In the genomic region with DNA sequence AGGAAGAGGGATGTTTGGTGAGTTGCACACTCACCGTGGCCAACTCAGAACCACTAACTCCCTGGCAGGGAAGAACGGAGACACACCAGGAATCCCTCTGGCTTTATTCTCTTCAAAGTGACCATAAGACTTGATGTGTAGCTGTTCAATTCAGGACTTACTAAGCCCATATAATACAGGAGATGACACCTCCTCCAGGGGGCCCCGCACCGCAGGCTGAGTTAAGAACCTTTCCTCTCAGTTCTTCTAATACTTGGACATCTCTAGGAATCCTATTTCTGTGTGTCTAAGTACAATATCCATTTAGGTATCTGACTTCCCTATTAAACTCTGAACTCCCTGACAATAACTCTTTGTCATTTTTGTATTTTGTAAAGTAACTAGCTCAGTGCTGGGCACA, we compare ENCODE assay signal across 18 cellular contexts. TPM values are rescaled to one million over a fixed set of nuclear protein-coding genes. Genes with fewer than 3 reads are reported as not detected.
DNase-seq lines count a peak whose midpoint lies in the region; ATAC-seq, FAIRE-seq and TF ChIP-seq lines count a peak whose summit lies in the region.
"Had no signal": no experiment of that assay in that cellular context is flagged by ENCODE, and none has a peak within 500 bp of the region (broad histone marks: within the 10 kb centered on the region; RNA-seq: fewer than 3 reads in every experiment).

No MANE protein-coding gene starts in this region.

- H3K4ac ChIP-seq in neuronal stem cell (ENCODE audit: low read length) = no peak overlapping the region

- no peaks in the 10 kb centered on the region for H3F3A ChIP-seq in SK-N-SH (replicated peaks; ENCODE audit: insufficient read depth)

- TF ChIP-seq POLR2A in GM12892 (IDR thresholded peaks at IDR 0.05; ENCODE audit: low read depth, low read length) = no peak

- H2BK15ac ChIP-seq in neuronal stem cell (ENCODE audit: low read length) = no peak overlapping the region

- H3K14ac ChIP-seq in neuronal stem cell (ENCODE audit: low read length) = no peak overlapping the region

- H3K9me2 ChIP-seq in SK-N-SH = no peaks in the 10 kb centered on the region

- H4K91ac ChIP-seq in neuronal stem cell (ENCODE audit: low read depth, low read length, poor library complexity) = no peak overlapping the region

- H3K9me3 Mint-ChIP-seq in activated CD8-positive, alpha-beta T cell treated with anti-CD3 and anti-CD28 coated beads for 36 hours = no peaks in the 10 kb centered on the region
- H3K9me3 Mint-ChIP-seq in osteocyte (ENCODE audit: unreplicated experiment) = no peaks in the 10 kb centered on the region
- H3K9me3 Mint-ChIP-seq: immature natural killer cell, memory B cell, neural crest cell had no signal

- H3K79me2 ChIP-seq in SK-N-SH (ENCODE audit: insufficient read depth) = no peaks in the 10 kb centered on the region

- peaks cover 41 to 54% of the 10 kb centered on the region in 2 experiments for H3K36me3 ChIP-seq in SK-N-SH (replicated peaks in 1 of 2; ENCODE audit: control insufficient read depth in 1 of 2, insufficient read depth in 2 of 2, low read length in 1 of 2)
- peaks cover 22 to 61% of the 10 kb centered on the region in 2 donors for H3K36me3 ChIP-seq in neuronal stem cell (replicated peaks in 1 of 2; ENCODE audit: control insufficient read depth in 2 of 2, insufficient read depth in 2 of 2, low read length in 2 of 2)

- H4K8ac ChIP-seq in neuronal stem cell (ENCODE audit: low read depth, low read length) = no peak overlapping the region

- no peaks in the 10 kb centered on the region for H3K27me3 Mint-ChIP-seq in activated CD8-positive, alpha-beta T cell treated with anti-CD3 and anti-CD28 coated beads for 36 hours
- no peaks in the 10 kb centered on the region for H3K27me3 Mint-ChIP-seq in osteocyte (ENCODE audit: unreplicated experiment)
- H3K27me3 Mint-ChIP-seq: activated naive CD8-positive, alpha-beta T cell; memory B cell had no signal

- TF ChIP-seq EP300 in SK-N-SH (IDR thresholded peaks at IDR 0.05; ENCODE audit: borderline replicate concordance in 1 of 2, low read depth in 1 of 2, low read length in 1 of 2) = no peak

- no peak overlapping the region for H3K23ac ChIP-seq in neuronal stem cell (ENCODE audit: low read depth, low read length, poor library complexity)

- intact Hi-C loops in activated CD8-positive, alpha-beta T cell treated with anti-CD3 and anti-CD28 coated beads for 36 hours (cut with micrococcal nuclease) = no loop called here

- H3K4me1 ChIP-seq in SK-N-SH (ENCODE audit: control insufficient read depth in 1 of 2, insufficient read depth in 2 of 2, low read depth in 1 of 2, low read length in 1 of 2) (no peaks in the 10 kb centered on the region), neuronal stem cell (ENCODE audit: control insufficient read depth in 2 of 2, insufficient read depth in 1 of 2, low read depth in 1 of 2, low read length in 2 of 2) (no peaks in the 10 kb centered on the region)

- H2AFZ ChIP-seq in SK-N-SH (ENCODE audit: low read depth) = no peak overlapping the region
- H2AFZ ChIP-seq in neuronal stem cell (ENCODE audit: low read length) = no peak overlapping the region

- DNase-seq in SK-N-SH (no peak), HFF-Myc (ENCODE audit: extremely low read depth, low read depth) (no peak), osteocyte (ENCODE audit: extremely low spot score, unreplicated experiment) (no peak), GM12892 (ENCODE audit: insufficient read length) (no peak), neuronal stem cell (ENCODE audit: low spot score) (no peak)
- peak; percentile 46 for DNase-seq in activated CD8-positive, alpha-beta T cell treated with anti-CD3 and anti-CD28 coated beads for 36 hours
- DNase-seq in stimulated activated CD4-positive, alpha-beta T cell treated with anti-CD3 and anti-CD28 coated beads, Interleukin-15, amount 100 ng/mL, for 24 hours = no peak
- DNase-seq: activated CD8-positive, alpha-beta memory T cell treated with anti-CD3 and anti-CD28 coated beads, Interleukin-2, amount 50 U/mL, for 48 hours; Calu3; immature natural killer cell; NCI-H2171; stimulated activated naive CD4-positive, alpha-beta T cell had no signal

- POLR2A ChIA-PET in SK-N-SH (lab: Yijun Ruan, JAX) = interaction anchor here (1.2 kb wide), 1 partner anchor 10 kb away, joined by 3 read pairs; no protein-coding TSS in a partner anchor
- POLR2A ChIA-PET in activated CD8-positive, alpha-beta T cell treated with anti-CD3 and anti-CD28 coated beads for 36 hours (lab: Charles Lee) = interaction anchor here (1.3 kb wide), 1 partner anchor 11 kb away, joined by 3 read pairs; no protein-coding TSS in a partner anchor

- H3K27ac ChIP-seq in SK-N-SH (ENCODE audit: low read depth in 2 of 2, low read length in 1 of 2) = no peak overlapping the region
- no peak overlapping the region for H3K27ac ChIP-seq in neuronal stem cell (replicated peaks; ENCODE audit: low read length)
- H3K27ac ChIP-seq: SK-N-MC had no signal

- TF ChIP-seq CTCF in SK-N-SH (IDR thresholded peaks at IDR 0.05) (0 out of 2 replicates have a peak, but pooled peaks have one; percentile 18), HFF-Myc (IDR thresholded peaks at IDR 0.05; ENCODE audit: low read depth, low read length, missing control alignments) (peak; percentile 34), osteocyte (IDR thresholded peaks at IDR 0.05) (peak; percentile 19)
- TF ChIP-seq CTCF in activated CD8-positive, alpha-beta T cell treated with anti-CD3 and anti-CD28 coated beads for 36 hours (IDR thresholded peaks at IDR 0.05) = no peak

- no peaks in the 10 kb centered on the region for H3K79me1 ChIP-seq in neuronal stem cell (ENCODE audit: low read depth, low read length)

- WGBS in SK-N-SH (ENCODE audit: low lambda C conversion rate) = 86% methylated on average over 4 of the region's 4 CpGs
- no CpG with 5 or more reads among the region's 4 CpGs for WGBS in neuronal stem cell (ENCODE audit: extremely low coverage in 2 of 2, insufficient read length in 2 of 2, insufficient replicate concordance in 1 of 2), 2 donors

- no peaks in the 10 kb centered on the region for H3K27me3 ChIP-seq in SK-N-SH (ENCODE audit: insufficient read depth)
- H3K27me3 ChIP-seq in neuronal stem cell (ENCODE audit: control insufficient read depth in 3 of 3, insufficient read depth in 3 of 3, low read depth in 1 of 3, low read length in 3 of 3) = no peaks in the 10 kb centered on the region

- CTCF ChIA-PET in SK-N-SH (lab: Yijun Ruan, JAX) = interaction anchor here (1.2 to 1.5 kb wide), 2 partner anchors 14 to 27 kb away, joined by 3 to 4 read pairs; no protein-coding TSS in a partner anchor
- CTCF ChIA-PET in activated CD8-positive, alpha-beta T cell treated with anti-CD3 and anti-CD28 coated beads for 36 hours (lab: Charles Lee) = interaction anchor here (1.8 kb wide), 1 partner anchor 27 kb away, joined by 5 read pairs; no protein-coding TSS in a partner anchor

- no peak overlapping the region for H3K4me3 Mint-ChIP-seq in activated CD8-positive, alpha-beta T cell treated with anti-CD3 and anti-CD28 coated beads for 36 hours
- no peak overlapping the region for H3K4me3 Mint-ChIP-seq in osteocyte (ENCODE audit: unreplicated experiment)
- H3K4me3 Mint-ChIP-seq: activated naive CD8-positive, alpha-beta T cell; immature natural killer cell; memory B cell; neural crest cell had no signal

- FAIRE-seq in GM12892 (lab: Jason Lieb, UNC) = no peak
- FAIRE-seq: endometrium had no signal

- ATAC-seq in SK-N-SH treated with all-trans-retinoic acid at 6 μM for 48 hours = no peak
- no peak for ATAC-seq in activated CD8-positive, alpha-beta T cell treated with anti-CD3 and anti-CD28 coated beads for 36 hours

- H3K18ac ChIP-seq in neuronal stem cell (ENCODE audit: low read length) = no peak overlapping the region

- H3K4me3 ChIP-seq in SK-N-SH (ENCODE audit: low read depth in 2 of 2, low read length in 1 of 2) (no peak overlapping the region), HFF-Myc (replicated peaks; ENCODE audit: low read depth, low read length) (no peak overlapping the region), neuronal stem cell (ENCODE audit: low read length in 2 of 2) (no peak overlapping the region)
- H3K4me3 ChIP-seq: SK-N-MC had no signal

- no peaks in the 10 kb centered on the region for H3K9me3 ChIP-seq in SK-N-SH
- peaks cover 0 to 2% of the 10 kb centered on the region in 2 donors for H3K9me3 ChIP-seq in neuronal stem cell (replicated peaks in 1 of 2; ENCODE audit: control insufficient read depth in 2 of 2, insufficient read depth in 1 of 2, low read depth in 1 of 2, low read length in 2 of 2)

- no peak overlapping the region for H2BK120ac ChIP-seq in neuronal stem cell (ENCODE audit: low read depth, low read length)

- H3K36me3 Mint-ChIP-seq in activated CD8-positive, alpha-beta T cell treated with anti-CD3 and anti-CD28 coated beads for 36 hours (ENCODE audit: low read depth) = peaks cover 8% of the 10 kb centered on the region
- H3K36me3 Mint-ChIP-seq in osteocyte (ENCODE audit: unreplicated experiment) = peaks cover 57% of the 10 kb centered on the region

- no peak overlapping the region for H3K9ac ChIP-seq in SK-N-SH
- no peak overlapping the region for H3K9ac ChIP-seq in neuronal stem cell (ENCODE audit: low read depth, low read length, poor library complexity)

- no peak overlapping the region for H3K4me2 ChIP-seq in SK-N-SH
- H3K4me2 ChIP-seq in neuronal stem cell (ENCODE audit: insufficient read depth, low read length, poor library complexity, severe bottlenecking) = no peak overlapping the region

- no peaks in the 10 kb centered on the region for H3K4me1 Mint-ChIP-seq in activated CD8-positive, alpha-beta T cell treated with anti-CD3 and anti-CD28 coated beads for 36 hours (ENCODE audit: low read depth)
- H3K4me1 Mint-ChIP-seq in osteocyte (ENCODE audit: unreplicated experiment) = no peaks in the 10 kb centered on the region
- H3K4me1 Mint-ChIP-seq: immature natural killer cell, memory B cell, neural crest cell had no signal

- H2BK5ac ChIP-seq in neuronal stem cell (ENCODE audit: low read length) = no peak overlapping the region

- H3K27ac Mint-ChIP-seq in activated CD8-positive, alpha-beta T cell treated with anti-CD3 and anti-CD28 coated beads for 36 hours = no peak overlapping the region
- H3K27ac Mint-ChIP-seq in osteocyte (ENCODE audit: unreplicated experiment) = no peak overlapping the region
- H3K27ac Mint-ChIP-seq: activated naive CD8-positive, alpha-beta T cell; immature natural killer cell; memory B cell had no signal

- no peak for TF ChIP-seq RAD21 in SK-N-SH (IDR thresholded peaks at IDR 0.05; ENCODE audit: low read length)

- H2BK12ac ChIP-seq in neuronal stem cell (ENCODE audit: low read length) = no peak overlapping the region

- no peaks in the 10 kb centered on the region for H4K20me1 ChIP-seq in SK-N-SH (ENCODE audit: insufficient read depth)

- H2AK5ac ChIP-seq in neuronal stem cell (ENCODE audit: low read depth, low read length) = no peak overlapping the region

RNA-seq across cellular contexts. Expression of a gene that starts 49.5 kb away (rescaled TPM):
- 17.9 and 27.8 TPM in 2 replicates for polyA plus RNA-seq in SK-N-SH (2012; rRNA removed)
- 14.0 and 16.9 TPM in 2 replicates for polyA plus RNA-seq in SK-N-SH (2012; cell fraction: cytosol; rRNA removed)
- polyA plus RNA-seq in SK-N-SH (2012; cell fraction: nucleus; rRNA removed) = 50.1 and 55.3 TPM in 2 replicates
- total RNA-seq in activated CD8-positive, alpha-beta T cell treated with anti-CD3 and anti-CD28 coated beads for 36 hours = 10 to 100 TPM; 17.9 to 19.4 TPM
- total RNA-seq in osteocyte = 14.3 and 17.5 TPM in 2 replicates
- polyA plus RNA-seq in GM12892 (2012; ENCODE audit: missing spikeins) = 26.0 TPM
- polyA plus RNA-seq in neuronal stem cell (2013, experiment 1 of 2) = 9.9 TPM
- 9.8 TPM for polyA plus RNA-seq in neuronal stem cell (2013, experiment 2 of 2)

RNA-seq across cellular contexts. Expression of a gene that starts 51.1 kb away (rescaled TPM):
- 18.6 and 23.6 TPM in 2 replicates for polyA plus RNA-seq in SK-N-SH (2012; rRNA removed)
- 9.3 and 13.0 TPM in 2 replicates for polyA plus RNA-seq in SK-N-SH (2012; cell fraction: cytosol; rRNA removed)
- 39.8 and 41.3 TPM in 2 replicates for polyA plus RNA-seq in SK-N-SH (2012; cell fraction: nucleus; rRNA removed)
- total RNA-seq in activated CD8-positive, alpha-beta T cell treated with anti-CD3 and anti-CD28 coated beads for 36 hours = 10 to 100 TPM in 1 of 2 experiments, 1 to 10 TPM in 1; 7.2 to 10.4 TPM
- total RNA-seq in osteocyte = 38.1 and 41.5 TPM in 2 replicates
- polyA plus RNA-seq in GM12892 (2012; ENCODE audit: missing spikeins) = 6.5 TPM
- 6.1 TPM for polyA plus RNA-seq in neuronal stem cell (2013, experiment 1 of 2)
- polyA plus RNA-seq in neuronal stem cell (2013, experiment 2 of 2) = 6.1 TPM
